20 cellular contexts compared by ENCODE assay signal in the genomic region with DNA sequence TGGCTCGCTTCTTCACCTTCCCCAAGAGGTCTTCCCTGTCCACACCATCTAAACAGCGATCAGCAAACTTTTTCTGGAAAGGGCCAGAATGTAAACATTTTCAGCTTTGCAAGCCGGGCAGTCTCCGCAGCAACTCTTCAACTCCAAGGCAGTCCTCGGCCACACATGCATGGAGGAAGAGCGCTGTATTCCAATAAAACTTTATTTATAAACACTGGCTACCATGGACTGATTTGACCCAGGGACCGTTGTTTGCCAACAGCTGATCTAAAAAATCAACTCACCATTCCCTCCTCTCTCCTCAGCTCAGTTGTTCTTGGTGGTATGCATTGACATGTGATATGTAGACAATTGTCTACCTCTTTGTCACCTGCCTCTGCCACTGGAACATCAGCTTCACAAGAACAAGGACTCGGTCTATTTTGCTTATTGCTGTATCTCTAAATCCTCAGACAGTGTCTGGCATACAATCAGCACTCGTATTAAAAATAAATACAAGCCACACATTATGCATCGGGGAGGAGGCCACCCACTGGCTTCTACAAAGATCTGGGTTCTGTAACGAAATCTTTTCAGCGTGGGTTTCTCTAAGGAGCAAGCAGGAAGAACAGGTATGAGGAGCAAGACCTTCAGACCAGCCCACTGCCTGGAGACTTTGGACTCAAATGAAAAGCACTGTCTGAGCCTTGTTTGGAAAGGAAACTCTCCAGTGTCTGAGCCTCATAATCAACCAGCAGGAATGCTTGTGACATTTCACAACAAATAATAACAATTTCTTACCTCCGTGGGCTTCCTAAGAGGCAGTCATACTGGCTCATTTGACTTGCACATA.
DNase-seq lines count a peak whose midpoint lies in the region; ATAC-seq, FAIRE-seq and TF ChIP-seq lines count a peak whose summit lies in the region.
"Had no signal": no experiment of that assay in that cellular context is flagged by ENCODE, and none has a peak within 500 bp of the region (broad histone marks: within the 10 kb centered on the region; RNA-seq: fewer than 3 reads in every experiment).

No MANE protein-coding gene starts in this region.

- H3K9me3 Mint-ChIP-seq in GM23338, result peaks cover 2% of the 10 kb centered on the region; the same call in 2 of the 3 replicates
- H3K9me3 Mint-ChIP-seq in immature natural killer cell, result peaks cover 0 to 12% (median 6%) of the 10 kb centered on the region in 6 donors
- H3K9me3 Mint-ChIP-seq: stimulated activated naive CD8-positive, alpha-beta T cell treated with anti-CD3 and anti-CD28 coated beads, Interleukin-15, Interleukin-2, amounts not matched to agents 100 ng/mL and 50 ng/mL, for 24 hours had no signal

- TF ChIP-seq EP300 in GM12878 (IDR thresholded peaks at IDR 0.05; ENCODE audit: borderline replicate concordance in 1 of 2, control insufficient read depth in 1 of 2, low read depth in 2 of 2, low read length in 2 of 2), result no peak

- H3K27me3 ChIP-seq in GM23338 (ENCODE audit: insufficient read depth), result no peaks in the 10 kb centered on the region
- H3K27me3 ChIP-seq in GM12878 (replicated peaks in 1 of 2; ENCODE audit: control insufficient read depth in 2 of 2, insufficient read depth in 2 of 2, low read length in 1 of 2), result no peaks in the 10 kb centered on the region; a peak in 1 of 4 replicates
- no peaks in the 10 kb centered on the region for H3K27me3 ChIP-seq in gastrocnemius medialis

- no peaks in the 10 kb centered on the region for H3K9me2 ChIP-seq in GM23338 (ENCODE audit: insufficient read depth)

- H3K4me3 Mint-ChIP-seq in GM23338 (no peak overlapping the region), immature natural killer cell (peak overlapping the region in 1 of 5 donors; percentile 44)
- H3K4me3 Mint-ChIP-seq: activated naive CD8-positive, alpha-beta T cell treated with anti-CD3 and anti-CD28 coated beads, Interleukin-2, amount 50 U/mL, for 24 hours; stimulated activated naive CD8-positive, alpha-beta T cell treated with anti-CD3 and anti-CD28 coated beads, Interleukin-15, Interleukin-2, amounts not matched to agents 100 ng/mL and 50 ng/mL, for 24 hours had no signal

- H3K27me3 Mint-ChIP-seq in GM23338 (ENCODE audit: insufficient read depth, low read depth, poor library complexity) (peaks cover 7% of the 10 kb centered on the region), immature natural killer cell (ENCODE audit: low read depth in 3 of 3) (peaks cover 14 to 22% (median 21%) of the 10 kb centered on the region in 3 donors)

- DNase-seq in GM23338 (ENCODE audit: low spot score) (no peak), GM12878 (ENCODE audit: low read depth, low spot score) (no peak), immature natural killer cell (no peak), gastrocnemius medialis (peak in 1 of 2 donors; percentile 8), Kasumi-1 (lab: John Stamatoyannopoulos, UW) (no peak), T1000 (lab: John Stamatoyannopoulos, UW) (no peak)
- DNase-seq: activated CD4-positive, alpha-beta T cell treated with anti-CD3 and anti-CD28 coated beads for 1 hour; activated naive CD8-positive, alpha-beta T cell treated with anti-CD3 and anti-CD28 coated beads, Interleukin-2, amount 50 U/mL, for 24 hours; cortex of kidney; lower lobe of right lung; NCI-H510A treated with DMSO at 0.1 percent for 48 hours; RPMI8226; stimulated activated CD4-positive, alpha-beta T cell treated with anti-CD3 and anti-CD28 coated beads, Interleukin-4, amount 100 ng/mL, for 1 hour; T-helper 9 cell; trophoblast cell had no signal

- H3K36me3 Mint-ChIP-seq in GM23338 (ENCODE audit: low read depth) (no peaks in the 10 kb centered on the region), immature natural killer cell (peaks cover 3% of the 10 kb centered on the region in 3 donors)

- CTCF ChIA-PET in GM12878 (lab: Yijun Ruan, JAX), result interaction anchor here (1.2 kb wide), 1 partner anchor 174 kb away, joined by 5 read pairs; no protein-coding TSS in a partner anchor

- no peak overlapping the region for H3K27ac Mint-ChIP-seq in GM23338
- peak overlapping the region in 4 of 6 donors; percentile 46 to 64 (median 60) for H3K27ac Mint-ChIP-seq in immature natural killer cell
- H3K27ac Mint-ChIP-seq: activated naive CD8-positive, alpha-beta T cell treated with anti-CD3 and anti-CD28 coated beads, Interleukin-2, amount 50 U/mL, for 24 hours; stimulated activated naive CD8-positive, alpha-beta T cell treated with anti-CD3 and anti-CD28 coated beads, Interleukin-15, Interleukin-2, amounts not matched to agents 100 ng/mL and 50 ng/mL, for 24 hours had no signal

- H2AFZ ChIP-seq in GM23338 (peak overlapping the region; percentile 69; the same call in 1 of the 2 replicates), GM12878 (ENCODE audit: control insufficient read depth, low read depth, low read length) (no peak overlapping the region)

- intact Hi-C loops in GM12878 (cut with micrococcal nuclease; ENCODE audit: unreplicated experiment), result loop anchor here (10.0 kb wide), 1 partner anchor 45 kb away; no protein-coding TSS in a partner anchor
- intact Hi-C loops in gastrocnemius medialis (cut with DNase I; ENCODE audit: low total_unique reads), result loop anchor here (2.0 to 10.0 kb wide), 2 partner anchors 237 to 605 kb away; no protein-coding TSS in a partner anchor

- peaks cover 4% of the 10 kb centered on the region; the same call in 1 of the 2 replicates for H3K4me1 ChIP-seq in GM23338 (ENCODE audit: insufficient read depth)
- peaks cover 8% of the 10 kb centered on the region for H3K4me1 ChIP-seq in GM12878 (ENCODE audit: control insufficient read depth, insufficient read depth, low read length)
- H3K4me1 ChIP-seq in gastrocnemius medialis, result peaks cover 44 to 46% of the 10 kb centered on the region in 2 donors

- no peak overlapping the region for H3K9ac ChIP-seq in GM12878 (ENCODE audit: control insufficient read depth, insufficient read depth, low read length)

- H3K4me1 Mint-ChIP-seq in GM23338 (peaks cover 25% of the 10 kb centered on the region), immature natural killer cell (peaks cover 70 to 89% of the 10 kb centered on the region in 2 donors)

- BruUV-seq in GM12878 (replicated peaks; lab: Mats Ljungman, UMichigan), result no TSS peak

- RAD21 ChIA-PET in GM12878 (lab: Charles Lee; ENCODE audit: unreplicated experiment), result interaction anchor here (1.4 kb wide), 1 partner anchor 28 kb away, joined by 3 read pairs; no protein-coding TSS in a partner anchor

- H4K20me1 ChIP-seq in GM23338 (replicated peaks; ENCODE audit: insufficient read depth) (no peaks in the 10 kb centered on the region), GM12878 (ENCODE audit: control insufficient read depth, insufficient read depth) (no peaks in the 10 kb centered on the region)

- H3K9me3 ChIP-seq in GM12878 (replicated peaks; ENCODE audit: control insufficient read depth, insufficient read depth, low read length) (no peaks in the 10 kb centered on the region; the same call in 2 of the 3 replicates), gastrocnemius medialis (no peaks in the 10 kb centered on the region)
- H3K9me3 ChIP-seq: lower lobe of right lung had no signal

- no peak overlapping the region for H3K4me3 ChIP-seq in GM23338
- H3K4me3 ChIP-seq in GM12878, result no peak overlapping the region
- H3K4me3 ChIP-seq in gastrocnemius medialis, result no peak overlapping the region
- H3K4me3 ChIP-seq: lower lobe of right lung, skin epidermis had no signal

- no peak for TF ChIP-seq POLR2A in GM12878 (IDR thresholded peaks at IDR 0.05; ENCODE audit: low read depth, low read length)
- TF ChIP-seq POLR2A in gastrocnemius medialis (IDR thresholded peaks at IDR 0.05), result no peak

- FAIRE-seq in GM12878 (lab: Jason Lieb, UNC), result no peak
- FAIRE-seq: endometrium, GM18507 had no signal

- H3F3A ChIP-seq in GM23338 (replicated peaks; ENCODE audit: low read depth), result no peaks in the 10 kb centered on the region

- POLR2A ChIA-PET in GM12878 (lab: Charles Lee), result no interaction called here

- H3K4me2 ChIP-seq in GM23338 (no peak overlapping the region), GM12878 (ENCODE audit: control insufficient read depth, insufficient read depth) (no peak overlapping the region)

- 44% methylated on average over 13 of the region's 13 CpGs for WGBS in GM12878 (ENCODE audit: insufficient coverage, insufficient replicate concordance, low lambda C conversion rate, missing lambda C conversion rate)

- in situ Hi-C loops in GM12878 (cut with MboI), result no loop called here
- in situ Hi-C loops in gastrocnemius medialis (cut with MboI; ENCODE audit: low sequenced_read_pairs in 4 of 4), result no loop called here

- H3K79me2 ChIP-seq in GM23338 (replicated peaks; ENCODE audit: insufficient read depth) (no peaks in the 10 kb centered on the region), GM12878 (ENCODE audit: control insufficient read depth, insufficient read depth, low read length) (no peaks in the 10 kb centered on the region)

- H3K27ac ChIP-seq in GM23338 (ENCODE audit: low read depth) (no peak overlapping the region), GM12878 (ENCODE audit: control insufficient read depth, insufficient read depth) (no peak overlapping the region), gastrocnemius medialis (peak overlapping the region; percentile 79 to 88 (median 82))
- H3K27ac ChIP-seq: lower lobe of right lung had no signal

- ATAC-seq in GM23338, result no peak
- ATAC-seq in GM12878, result no peak
- no peak for ATAC-seq in gastrocnemius medialis
- ATAC-seq in GM18867 (IDR thresholded peaks at IDR 0.05; ENCODE audit: unreplicated experiment), result no peak
- ATAC-seq: activated naive CD8-positive, alpha-beta T cell treated with anti-CD3 and anti-CD28 coated beads, Interleukin-2, amount 50 U/mL, for 24 hours; lower lobe of right lung had no signal

- SMC1A ChIA-PET in GM12878 (lab: Charles Lee; ENCODE audit: uncharacterized antibody, unreplicated experiment), result no interaction called here

- no peak for TF ChIP-seq RAD21 in GM12878 (IDR thresholded peaks at IDR 0.05; ENCODE audit: insufficient read depth, low read depth, low read length)

- no peaks in the 10 kb centered on the region for H3K36me3 ChIP-seq in GM23338 (ENCODE audit: insufficient read depth)
- H3K36me3 ChIP-seq in GM12878 (ENCODE audit: control insufficient read depth in 2 of 2, insufficient read depth in 2 of 2, low read length in 1 of 2), result no peaks in the 10 kb centered on the region
- no peaks in the 10 kb centered on the region for H3K36me3 ChIP-seq in gastrocnemius medialis
- H3K36me3 ChIP-seq: lower lobe of right lung had no signal

- no peak for TF ChIP-seq CTCF in GM23338 (conservative IDR thresholded peaks at IDR 0.05; ENCODE audit: low read depth in 2 of 2)
- TF ChIP-seq CTCF in GM12878 (IDR thresholded peaks at IDR 0.05 in 2 of 3, conservative IDR thresholded peaks at IDR 0.05 in 1 of 3; ENCODE audit: control insufficient read depth in 2 of 3, extremely low read depth in 1 of 3, insufficient read depth in 1 of 3, low read depth in 3 of 3, low read length in 3 of 3), result no peak
- no peak for TF ChIP-seq CTCF in gastrocnemius medialis (IDR thresholded peaks at IDR 0.05 in 4 of 5, conservative IDR thresholded peaks at IDR 0.05 in 1 of 5)

TF ChIP-seq in GM23338, 12 proteins besides CTCF, POLR2A, EP300 and RAD21 (continues in another document):
- TF ChIP-seq ZNF331 (CRISPR knock-in tag; IDR thresholded peaks at IDR 0.05; ENCODE audit: low read depth) (no peak), ZNF114 (CRISPR knock-in tag; IDR thresholded peaks at IDR 0.05) (no peak)

Comparison
In these comparisons a context has a peak if more than half of its experiments do, and no peak if none do; other contexts are left out.
1. H3K27ac ChIP-seq: peak in gastrocnemius medialis (4 of 4); none in GM23338 (single experiment) and GM12878 (single experiment).